ENCODE assay signal across 8 cellular contexts in the genomic region with DNA sequence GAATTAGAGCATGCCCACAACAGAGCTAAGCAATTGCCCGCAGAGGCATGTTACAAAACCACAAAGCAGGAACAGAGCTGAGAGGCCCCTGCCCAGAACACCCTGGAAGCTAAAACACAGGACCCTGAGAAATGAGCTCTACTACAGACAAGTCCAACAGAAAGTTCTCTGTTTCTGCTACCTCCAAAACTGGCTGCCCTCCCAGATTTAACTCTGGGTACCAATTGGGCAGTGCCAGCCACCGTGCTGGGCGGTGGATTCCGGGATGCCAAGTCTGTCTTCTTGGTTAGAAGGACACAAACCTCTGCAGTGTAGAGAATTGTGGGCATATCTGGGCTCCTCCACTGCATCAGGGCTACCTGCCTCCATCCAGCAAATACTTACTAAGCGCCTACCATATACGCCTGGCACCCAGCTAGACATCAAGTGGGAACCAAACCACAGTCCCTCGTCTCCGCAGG. TPM values are rescaled to one million over a fixed set of nuclear protein-coding genes. Genes with fewer than 3 reads are reported as not detected.
A peak's percentile ranks its signal among the peaks of the same experiment; 100 is the strongest.
DNase-seq lines count a peak whose midpoint lies in the region; ATAC-seq, FAIRE-seq and TF ChIP-seq lines count a peak whose summit lies in the region.

No MANE protein-coding gene starts in this region.

- peak overlapping the region; percentile 68 for H2AFZ ChIP-seq in keratinocyte (ENCODE audit: control insufficient read depth, low read length)

- WGBS in heart left ventricle, 4 donors: 46 to 63% (median 52%) methylated on average over 6 to 8 of the region's 8 CpGs
- 39 to 48% (median 45%) methylated on average over 3 to 8 of the region's 8 CpGs for WGBS in adrenal gland, 4 donors

- H3K27me3 ChIP-seq in heart left ventricle (no peaks in the 10 kb centered on the region), keratinocyte (ENCODE audit: control insufficient read depth, extremely low read depth, insufficient read depth, low read length) (no peaks in the 10 kb centered on the region), adrenal gland (no peaks in the 10 kb centered on the region)

- peaks cover 40% of the 10 kb centered on the region for H3K27me3 Mint-ChIP-seq in activated T-helper 2 cell treated with anti-CD3 and anti-CD28 coated beads, Interferon-gamma antibody, Interleukin-2, Interleukin-4, amounts not matched to agents 10 μg/mL and 5 μg/mL and 100 μg/mL, durations not matched to agents 14 hours and 24 hours and 36 hours (ENCODE audit: low read depth)

- H3K9me1 ChIP-seq in keratinocyte (ENCODE audit: control insufficient read depth, extremely low read depth, insufficient read depth, low read length): peaks cover 2% of the 10 kb centered on the region

- no peaks in the 10 kb centered on the region for H4K20me1 ChIP-seq in keratinocyte (ENCODE audit: control insufficient read depth, extremely low read depth, insufficient read depth, low read length)

- intact Hi-C loops in heart left ventricle (cut with DNase I): loop anchor here in 2 of 10 donors (5.0 to 10.0 kb wide), 3 partner anchors 49 to 81 kb away; partner anchors contain the start of gene DYNC1LI2 (in 1 of the 2)
- intact Hi-C loops in Right ventricle myocardium superior (cut with DNase I): no loop called here
- intact Hi-C loops in activated T-helper 2 cell treated with anti-CD3 and anti-CD28 coated beads, Interferon-gamma antibody, Interleukin-2, Interleukin-4, amounts not matched to agents 10 μg/mL and 5 μg/mL and 100 μg/mL, durations not matched to agents 14 hours and 24 hours and 36 hours (cut with micrococcal nuclease): loop anchor here (5.0 kb wide), 1 partner anchor 88 kb away; no protein-coding TSS in a partner anchor
- intact Hi-C loops in adrenal gland (cut with DNase I): loop anchor here in 1 of 2 donors (5.0 kb wide), 1 partner anchor 33 kb away; no protein-coding TSS in a partner anchor

- peaks cover 33% of the 10 kb centered on the region for H3K79me2 ChIP-seq in keratinocyte (ENCODE audit: control insufficient read depth, insufficient read depth, low read length)

- H3K4me3 Mint-ChIP-seq in activated T-helper 2 cell treated with anti-CD3 and anti-CD28 coated beads, Interferon-gamma antibody, Interleukin-2, Interleukin-4, amounts not matched to agents 10 μg/mL and 5 μg/mL and 100 μg/mL, durations not matched to agents 14 hours and 24 hours and 36 hours (ENCODE audit: low read depth): peak overlapping the region; percentile 74

- H3K9ac ChIP-seq in keratinocyte (ENCODE audit: control insufficient read depth, extremely low read depth, insufficient read depth, low read length): peak overlapping the region; percentile 75

- H3K36me3 Mint-ChIP-seq in activated T-helper 2 cell treated with anti-CD3 and anti-CD28 coated beads, Interferon-gamma antibody, Interleukin-2, Interleukin-4, amounts not matched to agents 10 μg/mL and 5 μg/mL and 100 μg/mL, durations not matched to agents 14 hours and 24 hours and 36 hours (ENCODE audit: low read depth): no peaks in the 10 kb centered on the region

- dilution Hi-C loops in keratinocyte (cut with MboI; ENCODE audit: extremely low pct_ligation_motif_present, low sequenced_read_pairs): no loop called here

- H3K4me1 Mint-ChIP-seq in activated T-helper 2 cell treated with anti-CD3 and anti-CD28 coated beads, Interferon-gamma antibody, Interleukin-2, Interleukin-4, amounts not matched to agents 10 μg/mL and 5 μg/mL and 100 μg/mL, durations not matched to agents 14 hours and 24 hours and 36 hours (ENCODE audit: low read depth): peaks cover 13% of the 10 kb centered on the region

- no peak for TF ChIP-seq POLR2A in heart left ventricle (IDR thresholded peaks at IDR 0.05)
- TF ChIP-seq POLR2A in adrenal gland (IDR thresholded peaks at IDR 0.05): no peak

- no peak for FAIRE-seq in keratinocyte (lab: Jason Lieb, UNC)

- H3K4me1 ChIP-seq in heart left ventricle (peaks cover 0 to 21% (median 12%) of the 10 kb centered on the region in 12 donors), keratinocyte (ENCODE audit: control insufficient read depth, extremely low read depth, insufficient read depth, low read length) (peaks cover 29% of the 10 kb centered on the region), adrenal gland (replicated peaks in 1 of 2) (peaks cover 8 to 10% of the 10 kb centered on the region in 2 donors)

- H3K4me3 ChIP-seq in heart left ventricle (peak overlapping the region in 11 of 12 donors; percentile 60 to 94 (median 78)), keratinocyte (ENCODE audit: control insufficient read depth in 2 of 3, extremely low read depth in 1 of 3, insufficient read depth in 2 of 3, low read depth in 1 of 3, low read length in 3 of 3) (peak overlapping the region; percentile 50 to 84 (median 82)), adrenal gland (peak overlapping the region in 2 of 4 donors; percentile 55 to 86)

- no peaks in the 10 kb centered on the region for H3K36me3 ChIP-seq in heart left ventricle
- H3K36me3 ChIP-seq in keratinocyte (ENCODE audit: control insufficient read depth in 2 of 2, extremely low read depth in 1 of 2, insufficient read depth in 2 of 2, low read length in 2 of 2): no peaks in the 10 kb centered on the region
- H3K36me3 ChIP-seq in adrenal gland (replicated peaks in 1 of 2): no peaks in the 10 kb centered on the region

- H3K9me3 Mint-ChIP-seq in activated T-helper 2 cell treated with anti-CD3 and anti-CD28 coated beads, Interferon-gamma antibody, Interleukin-2, Interleukin-4, amounts not matched to agents 10 μg/mL and 5 μg/mL and 100 μg/mL, durations not matched to agents 14 hours and 24 hours and 36 hours: no peaks in the 10 kb centered on the region

- H3K27ac ChIP-seq in heart left ventricle (peak overlapping the region in 1 of 12 donors; percentile 58), keratinocyte (ENCODE audit: control insufficient read depth, insufficient read depth, low read length) (peak overlapping the region; percentile 68), adrenal gland (no peak overlapping the region)

- peak overlapping the region; percentile 97 for H3K4me2 ChIP-seq in keratinocyte (ENCODE audit: control insufficient read depth, extremely low read depth, insufficient read depth, low read depth, low read length)

- TF ChIP-seq CTCF in heart left ventricle (IDR thresholded peaks at IDR 0.05) (no peak), keratinocyte (optimal IDR thresholded peaks at IDR 0.05 in 1 of 3, IDR thresholded peaks at IDR 0.05 in 1 of 3, conservative IDR thresholded peaks at IDR 0.05 in 1 of 3; ENCODE audit: extremely low read depth in 1 of 3, insufficient read depth in 2 of 3, low read length in 3 of 3) (no peak), adrenal gland (IDR thresholded peaks at IDR 0.05) (no peak)

- no peaks in the 10 kb centered on the region for H3K9me3 ChIP-seq in heart left ventricle
- no peaks in the 10 kb centered on the region for H3K9me3 ChIP-seq in keratinocyte (ENCODE audit: control insufficient read depth, low read depth, low read length)
- no peaks in the 10 kb centered on the region for H3K9me3 ChIP-seq in adrenal gland (replicated peaks in 1 of 3)

- H3K27ac Mint-ChIP-seq in activated T-helper 2 cell treated with anti-CD3 and anti-CD28 coated beads, Interferon-gamma antibody, Interleukin-2, Interleukin-4, amounts not matched to agents 10 μg/mL and 5 μg/mL and 100 μg/mL, durations not matched to agents 14 hours and 24 hours and 36 hours: no peak overlapping the region

- ATAC-seq in heart left ventricle (no peak), Right ventricle myocardium superior (ENCODE audit: poor library complexity) (no peak), HG02884 (IDR thresholded peaks at IDR 0.05; ENCODE audit: unreplicated experiment) (no peak), GM18909 (IDR thresholded peaks at IDR 0.05; ENCODE audit: poor library complexity, unreplicated experiment) (no peak)

- no peak for DNase-seq in heart left ventricle
- DNase-seq in Right ventricle myocardium superior: no peak
- DNase-seq in activated T-helper 2 cell treated with anti-CD3 and anti-CD28 coated beads, Interferon-gamma antibody, Interleukin-2, Interleukin-4, amounts not matched to agents 10 μg/mL and 5 μg/mL and 100 μg/mL, durations not matched to agents 14 hours and 24 hours and 36 hours (ENCODE audit: low spot score): no peak
- no peak for DNase-seq in keratinocyte (ENCODE audit: low read depth, low spot score)
- peak; percentile 61 for DNase-seq in superior temporal gyrus (ENCODE audit: extremely low spot score)
- DNase-seq in adrenal gland: no peak

RNA-seq across cellular contexts. Expression of gene CMTM4, which starts 1.0 kb away (rescaled TPM):
- total RNA-seq in heart left ventricle (10 to 100 TPM in 7 of 9 donors, 1 to 10 TPM in 2; 8.1 to 22.5 (median 12.2) TPM), Right ventricle myocardium superior (10.1 TPM), adrenal gland (10 to 100 TPM; 14.3 to 24.4 (median 20.7) TPM)
- polyA plus RNA-seq in heart left ventricle (10 to 100 TPM in 1 of 2 donors, 1 to 10 TPM in 1; 4.5 to 13.8 TPM), keratinocyte (18.0 to 25.1 TPM (median 23.1 TPM) in 3 replicates), adrenal gland (10 to 100 TPM in 1 of 3 donors, 1 to 10 TPM in 2; 9.2 to 10.6 (median 9.5) TPM)
- 3.8 and 4.0 TPM in 2 replicates for total RNA-seq in activated T-helper 2 cell treated with anti-CD3 and anti-CD28 coated beads, Interferon-gamma antibody, Interleukin-2, Interleukin-4, amounts not matched to agents 10 μg/mL and 5 μg/mL and 100 μg/mL, durations not matched to agents 14 hours and 24 hours and 36 hours
- 4.4 TPM for polyA plus RNA-seq in keratinocyte (2011; ENCODE audit: low read depth)
- polyA plus RNA-seq in keratinocyte (2011; cell fraction: cytosol; rRNA removed): 18.2 and 22.7 TPM in 2 replicates
- polyA plus RNA-seq in keratinocyte (2011; cell fraction: nucleus; rRNA removed): 43.4 and 45.6 TPM in 2 replicates
- 14.5 and 15.8 TPM in 2 replicates for polyA plus RNA-seq in keratinocyte (2012; ENCODE audit: low replicate concordance)
- 30.8 to 60.5 TPM (median 46.1 TPM) in 3 replicates for polyA minus RNA-seq in keratinocyte
- polyA minus RNA-seq in keratinocyte (2011; cell fraction: cytosol; rRNA and poly(A)+ RNA removed): 37.2 TPM
- 41.9 and 58.3 TPM in 2 replicates for polyA minus RNA-seq in keratinocyte (2011; cell fraction: nucleus; rRNA and poly(A)+ RNA removed)

RNA-seq across cellular contexts. Expression of gene DYNC1LI2, which starts 55.9 kb away (rescaled TPM):
- total RNA-seq in heart left ventricle (100 to 1,000 TPM in 3 of 9 donors, 10 to 100 TPM in 6; 58.3 to 117 (median 88.6) TPM), Right ventricle myocardium superior (66.9 TPM), adrenal gland (100 to 1,000 TPM in 3 of 8 donors, 10 to 100 TPM in 5; 61.1 to 234 (median 96.6) TPM)
- polyA plus RNA-seq in heart left ventricle (10 to 100 TPM; 38.3 to 53.2 TPM), keratinocyte (53.0 to 66.0 TPM (median 55.5 TPM) in 3 replicates), adrenal gland (10 to 100 TPM; 39.3 to 92.6 (median 74.3) TPM)
- total RNA-seq in activated T-helper 2 cell treated with anti-CD3 and anti-CD28 coated beads, Interferon-gamma antibody, Interleukin-2, Interleukin-4, amounts not matched to agents 10 μg/mL and 5 μg/mL and 100 μg/mL, durations not matched to agents 14 hours and 24 hours and 36 hours: 54.6 and 62.7 TPM in 2 replicates
- 71.3 TPM for polyA plus RNA-seq in keratinocyte (2011; ENCODE audit: low read depth)
- 35.4 and 41.7 TPM in 2 replicates for polyA plus RNA-seq in keratinocyte (2011; cell fraction: cytosol; rRNA removed)
- 174 and 181 TPM in 2 replicates for polyA plus RNA-seq in keratinocyte (2011; cell fraction: nucleus; rRNA removed)
- 42.9 and 54.0 TPM in 2 replicates for polyA plus RNA-seq in keratinocyte (2012; ENCODE audit: low replicate concordance)
- polyA minus RNA-seq in keratinocyte: 48.4 to 57.2 TPM (median 49.2 TPM) in 3 replicates
- polyA minus RNA-seq in keratinocyte (2011; cell fraction: cytosol; rRNA and poly(A)+ RNA removed): 29.9 TPM
- polyA minus RNA-seq in keratinocyte (2011; cell fraction: nucleus; rRNA and poly(A)+ RNA removed): 41.9 and 92.7 TPM in 2 replicates
